20 cellular contexts compared by ENCODE assay signal in the genomic region with DNA sequence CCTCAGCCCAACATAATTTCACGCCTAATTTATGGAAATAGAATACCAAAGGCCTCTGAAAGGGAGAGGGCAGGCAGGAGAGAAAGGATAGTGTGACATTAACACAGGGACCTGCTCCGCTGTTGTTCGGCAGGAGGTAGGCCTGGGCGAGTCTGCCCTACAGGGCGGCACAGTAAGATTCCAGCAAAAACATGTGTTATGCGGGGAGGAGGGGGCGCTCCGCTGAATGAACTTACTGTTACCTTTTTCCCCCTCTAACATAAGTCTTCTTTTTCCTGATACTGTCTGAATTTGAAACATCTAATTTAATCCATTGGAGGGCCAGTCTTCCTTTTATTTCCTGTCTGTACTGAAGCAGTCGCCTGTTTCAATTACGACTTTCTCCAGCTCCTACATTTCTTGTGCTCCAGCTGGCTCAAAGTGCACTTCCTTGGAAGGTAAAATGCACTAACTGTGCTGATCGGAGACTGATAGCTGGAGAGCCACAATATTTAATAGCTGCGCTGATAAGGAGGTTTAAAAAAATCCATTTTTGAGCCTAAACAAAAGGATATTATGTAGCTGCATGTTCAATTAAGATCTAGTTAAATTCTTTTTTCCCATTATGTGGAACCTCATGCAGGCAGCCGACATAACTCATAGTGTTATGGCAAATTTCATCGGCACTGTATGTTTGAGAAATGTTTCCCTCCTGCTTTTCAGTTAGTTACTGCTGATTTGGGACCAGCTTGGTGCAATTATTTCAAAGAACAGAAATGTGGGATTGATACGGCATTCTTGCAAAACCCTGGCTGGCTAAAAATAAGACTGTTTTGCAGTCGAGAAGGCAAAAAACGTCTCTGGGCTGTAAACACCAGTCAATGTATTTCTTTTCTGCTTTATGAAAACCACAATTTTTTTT.
DNase-seq lines count a peak whose midpoint lies in the region; ATAC-seq and TF ChIP-seq lines count a peak whose summit lies in the region.
"Had no signal": no experiment of that assay in that cellular context is flagged by ENCODE, and none has a peak within 500 bp of the region (broad histone marks: within the 10 kb centered on the region; RNA-seq: fewer than 3 reads in every experiment).

No MANE protein-coding gene starts in this region.

- H3K4me3 Mint-ChIP-seq in nephron progenitor cell, result no peak overlapping the region
- H3K4me3 Mint-ChIP-seq: activated CD4-positive, alpha-beta T cell treated with anti-CD3 and anti-CD28 coated beads, Interleukin-2, amount 10 ng/mL, durations not matched to agents 7 days and 5 days; CD4-positive, alpha-beta T cell; naive thymus-derived CD8-positive, alpha-beta T cell had no signal

- no peaks in the 10 kb centered on the region for H3K9me3 ChIP-seq in right cardiac atrium (ENCODE audit: control insufficient read depth, low read length)
- H3K9me3 ChIP-seq: gastroesophageal sphincter, Peyer's patch, testis had no signal

- H3K4me1 Mint-ChIP-seq in nephron progenitor cell, result peaks cover 68% of the 10 kb centered on the region
- H3K4me1 Mint-ChIP-seq: naive thymus-derived CD8-positive, alpha-beta T cell had no signal

- DNase-seq in right cardiac atrium (peak in 1 of 3 donors; percentile 44), Right ventricle myocardium inferior (ENCODE audit: missing footprints) (no peak), fibroblast of gingiva (ENCODE audit: low read depth) (peak; percentile 11), nephron progenitor cell (no peak), COLO668 (lab: John Stamatoyannopoulos, UW; ENCODE audit: unreplicated experiment) (no peak), SW 1271 (lab: John Stamatoyannopoulos, UW) (no peak), NCI-H2107 treated with DMSO at 0.1 percent for 48 hours (lab: John Stamatoyannopoulos, UW; ENCODE audit: unreplicated experiment) (no peak), erythroblast (lab: John Stamatoyannopoulos, UW) (no peak)
- DNase-seq: ACHN; activated CD4-positive, alpha-beta T cell treated with anti-CD3 and anti-CD28 coated beads, Interleukin-2, amount 10 ng/mL, durations not matched to agents 7 days and 5 days; activated gamma-delta T cell; amygdala; CD4-positive, alpha-beta T cell; DMS53; Kasumi-1; naive thymus-derived CD8-positive, alpha-beta T cell; NCI-H1417; testis had no signal

- peak overlapping the region; percentile 52 for H3K27ac ChIP-seq in right cardiac atrium (ENCODE audit: low read length)
- H3K27ac ChIP-seq: gastroesophageal sphincter had no signal

- ATAC-seq in right cardiac atrium, result peak; percentile 40 to 58
- ATAC-seq in Right ventricle myocardium inferior, result no peak
- ATAC-seq: gastroesophageal sphincter; naive thymus-derived CD8-positive, alpha-beta T cell had no signal

- H3K4me3 ChIP-seq in right cardiac atrium (ENCODE audit: low read length), result peak overlapping the region; percentile 25
- H3K4me3 ChIP-seq: gastroesophageal sphincter, Peyer's patch, testis had no signal

- intact Hi-C loops in right cardiac atrium (cut with DNase I), result no loop called here
- intact Hi-C loops in Right ventricle myocardium inferior (cut with DNase I), result no loop called here

- H3K4me1 ChIP-seq in right cardiac atrium (ENCODE audit: control insufficient read depth, insufficient read depth, low read length), result no peaks in the 10 kb centered on the region
- H3K4me1 ChIP-seq: gastroesophageal sphincter, Peyer's patch had no signal

- no peaks in the 10 kb centered on the region for H3K36me3 Mint-ChIP-seq in nephron progenitor cell (ENCODE audit: low read depth)
- H3K36me3 Mint-ChIP-seq: naive thymus-derived CD8-positive, alpha-beta T cell had no signal

- H3K27me3 Mint-ChIP-seq in nephron progenitor cell (ENCODE audit: low read depth, poor library complexity), result peaks cover 7% of the 10 kb centered on the region
- H3K27me3 Mint-ChIP-seq: activated CD4-positive, alpha-beta T cell treated with anti-CD3 and anti-CD28 coated beads, Interleukin-2, amount 10 ng/mL, durations not matched to agents 7 days and 5 days; CD4-positive, alpha-beta T cell; naive thymus-derived CD8-positive, alpha-beta T cell had no signal

- H3K27ac Mint-ChIP-seq in nephron progenitor cell, result peak overlapping the region; percentile 59
- H3K27ac Mint-ChIP-seq: activated CD4-positive, alpha-beta T cell treated with anti-CD3 and anti-CD28 coated beads, Interleukin-2, amount 10 ng/mL, durations not matched to agents 7 days and 5 days; CD4-positive, alpha-beta T cell had no signal

- WGBS in right cardiac atrium, result 57% methylated on average over 17 of the region's 17 CpGs

- TF ChIP-seq POLR2A in erythroblast (IDR thresholded peaks at IDR 0.05; ENCODE audit: low read length), result no peak

- no peaks in the 10 kb centered on the region for H3K27me3 ChIP-seq in right cardiac atrium (ENCODE audit: control insufficient read depth, insufficient read depth)
- H3K27me3 ChIP-seq: gastroesophageal sphincter, Peyer's patch, testis had no signal

- TF ChIP-seq CTCF in nephron progenitor cell (IDR thresholded peaks at IDR 0.05), result no peak

- peaks cover 5% of the 10 kb centered on the region for H3K9me3 Mint-ChIP-seq in nephron progenitor cell
- H3K9me3 Mint-ChIP-seq: activated CD4-positive, alpha-beta T cell treated with anti-CD3 and anti-CD28 coated beads, Interleukin-2, amount 10 ng/mL, durations not matched to agents 7 days and 5 days; CD4-positive, alpha-beta T cell; naive thymus-derived CD8-positive, alpha-beta T cell had no signal
